ENCODE assay signal across 9 cellular contexts in genomic region chr1:85992756-85993155, GRCh38.
DNase-seq lines count a peak whose midpoint lies in the region; ATAC-seq and TF ChIP-seq lines count a peak whose summit lies in the region.
"Had no signal": no experiment of that assay in that cellular context is flagged by ENCODE, and none has a peak within 500 bp of the region (broad histone marks: within the 10 kb centered on the region; RNA-seq: fewer than 3 reads in every experiment).

No MANE protein-coding gene starts in this region.

- DNase-seq in EH (ENCODE audit: low read depth) = peak; percentile 81
- peak; percentile 6 for DNase-seq in HS-5 (ENCODE audit: low read depth)
- DNase-seq in epidermal melanocyte (ENCODE audit: insufficient read length, low spot score) = peak; percentile 16
- no peak for DNase-seq in WERI-Rb-1
- DNase-seq in SK-N-DZ (ENCODE audit: low spot score) = no peak
- DNase-seq in stimulated activated CD8-positive, alpha-beta memory T cell treated with anti-CD3 and anti-CD28 coated beads, Interleukin-4, amount 100 ng/mL, for 48 hours = no peak
- no peak for DNase-seq in GM23338 (ENCODE audit: low spot score)

- no peaks in the 10 kb centered on the region for H3K9me3 Mint-ChIP-seq in GM23338

- H3K36me3 Mint-ChIP-seq in GM23338 (ENCODE audit: low read depth) = no peaks in the 10 kb centered on the region

- H3K4me3 ChIP-seq in WERI-Rb-1 (ENCODE audit: low read depth, low read length) (no peak overlapping the region), GM23338 (no peak overlapping the region)

- no peaks in the 10 kb centered on the region for H3K9me3 ChIP-seq in WERI-Rb-1 (ENCODE audit: severe bottlenecking)

- H3K27ac ChIP-seq in WERI-Rb-1 (no peak overlapping the region), GM23338 (ENCODE audit: low read depth) (no peak overlapping the region)
- H3K27ac ChIP-seq: epithelial cell of prostate had no signal

- H3F3A ChIP-seq in GM23338 (replicated peaks; ENCODE audit: low read depth) = no peaks in the 10 kb centered on the region

- H4K20me1 ChIP-seq in GM23338 (replicated peaks; ENCODE audit: insufficient read depth) = no peaks in the 10 kb centered on the region

- H3K27me3 Mint-ChIP-seq in GM23338 (ENCODE audit: insufficient read depth, low read depth, poor library complexity) = no peaks in the 10 kb centered on the region

- no peaks in the 10 kb centered on the region for H3K4me1 Mint-ChIP-seq in GM23338

- H3K36me3 ChIP-seq in WERI-Rb-1 = no peaks in the 10 kb centered on the region
- H3K36me3 ChIP-seq in GM23338 (ENCODE audit: insufficient read depth) = no peaks in the 10 kb centered on the region

- H3K27me3 ChIP-seq in WERI-Rb-1 (ENCODE audit: insufficient read depth, low read depth, severe bottlenecking) = no peaks in the 10 kb centered on the region
- H3K27me3 ChIP-seq in GM23338 (ENCODE audit: insufficient read depth) = no peaks in the 10 kb centered on the region

- ATAC-seq in GM21529 (IDR thresholded peaks at IDR 0.05; ENCODE audit: unreplicated experiment) = peak; percentile 73
- no peak for ATAC-seq in GM23338

- H3K4me2 ChIP-seq in GM23338 = no peak overlapping the region

- no peaks in the 10 kb centered on the region for H3K9me2 ChIP-seq in GM23338 (ENCODE audit: insufficient read depth)

- no peak overlapping the region for H3K4me3 Mint-ChIP-seq in GM23338

- TF ChIP-seq CTCF in WERI-Rb-1 (IDR thresholded peaks at IDR 0.05; ENCODE audit: low read depth, low read length) (no peak), GM23338 (conservative IDR thresholded peaks at IDR 0.05; ENCODE audit: low read depth in 2 of 2) (no peak)

- H3K4me1 ChIP-seq in GM23338 (ENCODE audit: insufficient read depth) = no peaks in the 10 kb centered on the region

- H3K79me2 ChIP-seq in GM23338 (replicated peaks; ENCODE audit: insufficient read depth) = no peaks in the 10 kb centered on the region

- H2AFZ ChIP-seq in GM23338 = no peak overlapping the region

- H3K27ac Mint-ChIP-seq in GM23338 = no peak overlapping the region

TF ChIP-seq in GM23338, 12 proteins besides CTCF, POLR2A, EP300 and RAD21:
- TF ChIP-seq EZH2phosphoT487 (IDR thresholded peaks at IDR 0.05; ENCODE audit: unreplicated experiment) (no peak), EZH2 (IDR thresholded peaks at IDR 0.05; ENCODE audit: low read depth, unreplicated experiment) (no peak), NANOG (IDR thresholded peaks at IDR 0.05; ENCODE audit: borderline replicate concordance) (no peak)
- TF ChIP-seq, protein P1, sequence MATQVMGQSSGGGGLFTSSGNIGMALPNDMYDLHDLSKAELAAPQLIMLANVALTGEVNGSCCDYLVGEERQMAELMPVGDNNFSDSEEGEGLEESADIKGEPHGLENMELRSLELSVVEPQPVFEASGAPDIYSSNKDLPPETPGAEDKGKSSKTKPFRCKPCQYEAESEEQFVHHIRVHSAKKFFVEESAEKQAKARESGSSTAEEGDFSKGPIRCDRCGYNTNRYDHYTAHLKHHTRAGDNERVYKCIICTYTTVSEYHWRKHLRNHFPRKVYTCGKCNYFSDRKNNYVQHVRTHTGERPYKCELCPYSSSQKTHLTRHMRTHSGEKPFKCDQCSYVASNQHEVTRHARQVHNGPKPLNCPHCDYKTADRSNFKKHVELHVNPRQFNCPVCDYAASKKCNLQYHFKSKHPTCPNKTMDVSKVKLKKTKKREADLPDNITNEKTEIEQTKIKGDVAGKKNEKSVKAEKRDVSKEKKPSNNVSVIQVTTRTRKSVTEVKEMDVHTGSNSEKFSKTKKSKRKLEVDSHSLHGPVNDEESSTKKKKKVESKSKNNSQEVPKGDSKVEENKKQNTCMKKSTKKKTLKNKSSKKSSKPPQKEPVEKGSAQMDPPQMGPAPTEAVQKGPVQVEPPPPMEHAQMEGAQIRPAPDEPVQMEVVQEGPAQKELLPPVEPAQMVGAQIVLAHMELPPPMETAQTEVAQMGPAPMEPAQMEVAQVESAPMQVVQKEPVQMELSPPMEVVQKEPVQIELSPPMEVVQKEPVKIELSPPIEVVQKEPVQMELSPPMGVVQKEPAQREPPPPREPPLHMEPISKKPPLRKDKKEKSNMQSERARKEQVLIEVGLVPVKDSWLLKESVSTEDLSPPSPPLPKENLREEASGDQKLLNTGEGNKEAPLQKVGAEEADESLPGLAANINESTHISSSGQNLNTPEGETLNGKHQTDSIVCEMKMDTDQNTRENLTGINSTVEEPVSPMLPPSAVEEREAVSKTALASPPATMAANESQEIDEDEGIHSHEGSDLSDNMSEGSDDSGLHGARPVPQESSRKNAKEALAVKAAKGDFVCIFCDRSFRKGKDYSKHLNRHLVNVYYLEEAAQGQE (IDR thresholded peaks at IDR 0.05; ENCODE audit: unreplicated experiment) = no peak

Comparison
In these comparisons a context has a peak if more than half of its experiments do, and no peak if none do; other contexts are left out.
1. DNase-seq: peak in EH (single experiment), HS-5 (single experiment) and epidermal melanocyte (single experiment); none in WERI-Rb-1 (single experiment), SK-N-DZ (single experiment), stimulated activated CD8-positive, alpha-beta memory T cell treated with anti-CD3 and anti-CD28 coated beads, Interleukin-4, amount 100 ng/mL, for 48 hours (single experiment) and GM23338 (single experiment).